In genomic region chr16:69767459-69768229, GRCh38 we compare ENCODE assay signal across 34 cellular contexts. TPM values are rescaled to one million over a fixed set of nuclear protein-coding genes. Genes with fewer than 3 reads are reported as not detected.
DNase-seq lines count a peak whose midpoint lies in the region; ATAC-seq and TF ChIP-seq lines count a peak whose summit lies in the region.
"Had no signal": no experiment of that assay in that cellular context is flagged by ENCODE, and none has a peak within 500 bp of the region (broad histone marks: within the 10 kb centered on the region; RNA-seq: fewer than 3 reads in every experiment).

No MANE protein-coding gene starts in this region.

- intact Hi-C loops in naive thymus-derived CD4-positive, alpha-beta T cell (cut with micrococcal nuclease): no loop called here
- intact Hi-C loops in upper lobe of right lung (cut with DNase I) (no loop called here), posterior cingulate gyrus (cut with DNase I) (no loop called here)

- ATAC-seq in activated CD4-positive, CD25-positive, alpha-beta regulatory T cell treated with anti-CD3 and anti-CD28 coated beads, Interleukin-2, amount 50 U/mL, for 24 hours: peak; percentile 30 to 33
- ATAC-seq in activated naive CD4-positive, alpha-beta T cell treated with anti-CD3 and anti-CD28 coated beads, Interleukin-2, amount 50 U/mL, for 72 hours: peak; percentile 42 to 77
- ATAC-seq in naive thymus-derived CD4-positive, alpha-beta T cell: no peak
- ATAC-seq in upper lobe of right lung: no peak
- ATAC-seq: HCT116, left lung, right cardiac atrium, SK-N-SH treated with all-trans-retinoic acid at 6 μM for 48 hours had no signal

- peaks cover 5 to 12% of the 10 kb centered on the region in 2 donors for H3K4me1 ChIP-seq in naive thymus-derived CD4-positive, alpha-beta T cell (ENCODE audit: control insufficient read depth in 2 of 2, insufficient read depth in 2 of 2, low read length in 2 of 2)
- H3K4me1 ChIP-seq in upper lobe of right lung (peaks cover 25% of the 10 kb centered on the region), BE2C (peaks cover 4% of the 10 kb centered on the region; the same call in 1 of the 2 replicates)

- no peak for DNase-seq in activated CD4-positive, CD25-positive, alpha-beta regulatory T cell treated with anti-CD3 and anti-CD28 coated beads, Interleukin-2, amount 50 U/mL, for 72 hours
- no peak for DNase-seq in activated naive CD4-positive, alpha-beta T cell treated with anti-CD3 and anti-CD28 coated beads, Interleukin-2, amount 50 U/mL, for 72 hours (ENCODE audit: low spot score in 2 of 2)
- DNase-seq in activated naive CD4-positive, alpha-beta T cell treated with Interleukin-2 at 50 U/mL for 16 hours: no peak
- DNase-seq in naive thymus-derived CD4-positive, alpha-beta T cell: no peak
- DNase-seq in upper lobe of right lung (no peak), posterior cingulate gyrus (no peak), BE2C (no peak)
- DNase-seq: activated effector memory CD4-positive, alpha-beta T cell treated with Interleukin-2 at 50 U/mL for 16 hours; adrenal gland; central memory CD4-positive, alpha-beta T cell; DMS79 treated with DMSO at 0.1 percent for 48 hours; erythroblast; GDM1; IMR-90; left lung; mesendoderm; MV-4-11; NCI-H146; NCI-H2107; NCI-H345; NCI-H69; right cardiac atrium; Right ventricle myocardium superior; spleen; stimulated activated CD4-positive, alpha-beta T cell treated with anti-CD3 and anti-CD28 coated beads, Interleukin-2, amount 100 ng/mL, for 24 hours; stimulated activated CD8-positive, alpha-beta memory T cell treated with anti-CD3 and anti-CD28 coated beads, Interleukin-4, amount 100 ng/mL, for 48 hours; T-helper 2 cell; trophoblast cell had no signal

- no peak overlapping the region for H3K27ac Mint-ChIP-seq in activated naive CD4-positive, alpha-beta T cell treated with anti-CD3 and anti-CD28 coated beads, Interleukin-2, amount 50 U/mL, for 72 hours
- peak overlapping the region in 5 of 9 donors; percentile 1 to 52 (median 26) for H3K27ac Mint-ChIP-seq in naive thymus-derived CD4-positive, alpha-beta T cell

- H3K36me3 Mint-ChIP-seq in activated naive CD4-positive, alpha-beta T cell treated with anti-CD3 and anti-CD28 coated beads, Interleukin-2, amount 50 U/mL, for 72 hours: peaks cover 0 to 10% of the 10 kb centered on the region in 2 donors
- H3K36me3 Mint-ChIP-seq in naive thymus-derived CD4-positive, alpha-beta T cell: peaks cover 0 to 10% (median 0%) of the 10 kb centered on the region in 5 donors

- no peak overlapping the region for H3K27ac ChIP-seq in naive thymus-derived CD4-positive, alpha-beta T cell (ENCODE audit: low read depth, low read length)
- peak overlapping the region; percentile 51 for H3K27ac ChIP-seq in upper lobe of right lung
- H3K27ac ChIP-seq: 22Rv1, adrenal gland, C4-2B, spleen had no signal

- no peaks in the 10 kb centered on the region for H3K27me3 Mint-ChIP-seq in naive thymus-derived CD4-positive, alpha-beta T cell

- peaks cover 0 to under 1% (median 0%) of the 10 kb centered on the region in 3 experiments for H3K36me3 ChIP-seq in naive thymus-derived CD4-positive, alpha-beta T cell (ENCODE audit: control insufficient read depth in 2 of 3, insufficient read depth in 3 of 3, low read length in 3 of 3)
- H3K36me3 ChIP-seq in upper lobe of right lung: no peaks in the 10 kb centered on the region
- H3K36me3 ChIP-seq in BE2C: no peaks in the 10 kb centered on the region
- H3K36me3 ChIP-seq: adrenal gland, left lung had no signal

- CTCF ChIA-PET in naive thymus-derived CD4-positive, alpha-beta T cell (lab: Charles Lee): no interaction called here

- no peaks in the 10 kb centered on the region for H3K9me3 ChIP-seq in naive thymus-derived CD4-positive, alpha-beta T cell (ENCODE audit: control insufficient read depth in 2 of 3, low read length in 3 of 3)
- H3K9me3 ChIP-seq in upper lobe of right lung: no peaks in the 10 kb centered on the region
- no peaks in the 10 kb centered on the region for H3K9me3 ChIP-seq in BE2C
- H3K9me3 ChIP-seq: adrenal gland, left lung, neutrophil, spleen had no signal

- H3K4me1 Mint-ChIP-seq in naive thymus-derived CD4-positive, alpha-beta T cell: peaks cover 35 to 74% (median 64%) of the 10 kb centered on the region in 7 donors

- H3K9me3 Mint-ChIP-seq in activated naive CD4-positive, alpha-beta T cell treated with anti-CD3 and anti-CD28 coated beads, Interleukin-2, amount 50 U/mL, for 72 hours: no peaks in the 10 kb centered on the region
- peaks cover 0 to 1% (median 0%) of the 10 kb centered on the region in 11 donors for H3K9me3 Mint-ChIP-seq in naive thymus-derived CD4-positive, alpha-beta T cell

- POLR2A ChIA-PET in naive thymus-derived CD4-positive, alpha-beta T cell (lab: Charles Lee): interaction anchor here (1.2 kb wide), 1 partner anchor 13 kb away, joined by 4 read pairs; the partner anchor contains the start of gene NOB1

- H3K27me3 ChIP-seq in naive thymus-derived CD4-positive, alpha-beta T cell (ENCODE audit: control insufficient read depth in 2 of 2, insufficient read depth in 2 of 2, low read length in 2 of 2): no peaks in the 10 kb centered on the region
- H3K27me3 ChIP-seq in upper lobe of right lung (no peaks in the 10 kb centered on the region), BE2C (no peaks in the 10 kb centered on the region)
- H3K27me3 ChIP-seq: adrenal gland, left lung, neutrophil, spleen had no signal

- H3K4me3 Mint-ChIP-seq in naive thymus-derived CD4-positive, alpha-beta T cell: no peak overlapping the region

- H3K4me3 ChIP-seq in naive thymus-derived CD4-positive, alpha-beta T cell (ENCODE audit: low read length): no peak overlapping the region
- H3K4me3 ChIP-seq in upper lobe of right lung (no peak overlapping the region), BE2C (ENCODE audit: low read depth, low read length) (no peak overlapping the region)
- H3K4me3 ChIP-seq: adrenal gland, left lung, spleen had no signal

- TF ChIP-seq CTCF in upper lobe of right lung (IDR thresholded peaks at IDR 0.05) (no peak), BE2C (IDR thresholded peaks at IDR 0.05; ENCODE audit: low read depth, low read length) (no peak)

RNA-seq across cellular contexts. Expression of gene WWP2, which starts 5.5 kb away (rescaled TPM):
- total RNA-seq in activated naive CD4-positive, alpha-beta T cell treated with anti-CD3 and anti-CD28 coated beads, Interleukin-2, amount 50 U/mL, for 72 hours: 10 to 100 TPM; 48.2 to 51.9 TPM
- total RNA-seq in naive thymus-derived CD4-positive, alpha-beta T cell: 10 to 100 TPM; 58.4 to 81.3 (median 72.1) TPM
- 10 to 100 TPM; 29.2 to 51.4 TPM for polyA plus RNA-seq in naive thymus-derived CD4-positive, alpha-beta T cell
- 71.9 TPM for total RNA-seq in upper lobe of right lung
- polyA plus RNA-seq in BE2C (2012; ENCODE audit: insufficient read depth, insufficient read length, low read depth): 20.8 TPM

RNA-seq across cellular contexts. Expression of gene NOB1, which starts 12.9 kb away (rescaled TPM):
- 100 to 1,000 TPM in 1 of 2 donors, 10 to 100 TPM in 1; 83.3 to 126 TPM for total RNA-seq in activated naive CD4-positive, alpha-beta T cell treated with anti-CD3 and anti-CD28 coated beads, Interleukin-2, amount 50 U/mL, for 72 hours
- 10 to 100 TPM; 24.1 to 72.8 (median 45.0) TPM for total RNA-seq in naive thymus-derived CD4-positive, alpha-beta T cell
- 10 to 100 TPM; 46.5 to 70.4 TPM for polyA plus RNA-seq in naive thymus-derived CD4-positive, alpha-beta T cell
- total RNA-seq in upper lobe of right lung: 32.0 TPM
- 205 TPM for polyA plus RNA-seq in BE2C (2012; ENCODE audit: insufficient read depth, insufficient read length, low read depth)

RNA-seq across cellular contexts. Expression of gene NQO1, which starts 41.3 kb away (rescaled TPM):
- total RNA-seq in activated naive CD4-positive, alpha-beta T cell treated with anti-CD3 and anti-CD28 coated beads, Interleukin-2, amount 50 U/mL, for 72 hours: 10 to 100 TPM; 14.4 to 17.2 TPM
- 10 to 100 TPM in 1 of 5 experiments, 1 to 10 TPM in 4; 1.7 to 27.3 (median 3.2) TPM for total RNA-seq in naive thymus-derived CD4-positive, alpha-beta T cell
- polyA plus RNA-seq in naive thymus-derived CD4-positive, alpha-beta T cell: 1 to 10 TPM; 2.2 to 5.3 TPM
- 77.7 TPM for total RNA-seq in upper lobe of right lung
- 25.0 TPM for polyA plus RNA-seq in BE2C (2012; ENCODE audit: insufficient read depth, insufficient read length, low read depth)

Comparison
In these comparisons a context has a peak if more than half of its experiments do, and no peak if none do; other contexts are left out.
1. ATAC-seq: peak in activated CD4-positive, CD25-positive, alpha-beta regulatory T cell treated with anti-CD3 and anti-CD28 coated beads, Interleukin-2, amount 50 U/mL, for 24 hours (2 of 2) and activated naive CD4-positive, alpha-beta T cell treated with anti-CD3 and anti-CD28 coated beads, Interleukin-2, amount 50 U/mL, for 72 hours (2 of 2); none in naive thymus-derived CD4-positive, alpha-beta T cell (single experiment) and upper lobe of right lung (single experiment).
2. H3K27ac Mint-ChIP-seq: peak in naive thymus-derived CD4-positive, alpha-beta T cell (5 of 9); none in activated naive CD4-positive, alpha-beta T cell treated with anti-CD3 and anti-CD28 coated beads, Interleukin-2, amount 50 U/mL, for 72 hours (0 of 2).